ENCODE assay signal across 31 cellular contexts in genomic region chr15:80459380-80459779, GRCh38. TPM values are rescaled to one million over a fixed set of nuclear protein-coding genes. Genes with fewer than 3 reads are reported as not detected.
"Had no signal": no experiment of that assay in that cellular context is flagged by ENCODE, and none has a peak within 500 bp of the region (broad histone marks: within the 10 kb centered on the region; RNA-seq: fewer than 3 reads in every experiment).

No MANE protein-coding gene starts in this region.

- H3K4me3 Mint-ChIP-seq: activated naive CD4-positive, alpha-beta T cell treated with anti-CD3 and anti-CD28 coated beads for 36 hours; activated naive CD8-positive, alpha-beta T cell treated with anti-CD3 and anti-CD28 coated beads for 36 hours; activated T-helper 1 cell treated with anti-CD3 and anti-CD28 coated beads, Interleukin-12 subunit alpha, Interleukin-12 subunit beta, Interleukin-2, Interleukin-4 antibody, amounts not matched to agents 30 ng/mL and 10 ng/mL and 1 ng/mL, durations not matched to agents 14 hours and 24 hours and 36 hours; endodermal cell; naive B cell; nephron progenitor cell; stimulated activated effector memory CD8-positive, alpha-beta T cell treated with anti-CD3 and anti-CD28 coated beads, Interleukin-12 subunit alpha, Interleukin-12 subunit beta, amount 100 ng/mL, for 72 hours; stimulated activated naive CD8-positive, alpha-beta T cell treated with anti-CD3 and anti-CD28 coated beads, Interleukin-15, Interleukin-2, amounts not matched to agents 100 ng/mL and 50 ng/mL, for 24 hours; T-helper 1 cell treated with Interleukin-12 subunit alpha and Interleukin-12 subunit beta and Interleukin-4 antibody, amounts not matched to agents 30 μg/mL and 1 μg/mL, for 36 hours had no signal

- H3K4me1 ChIP-seq: prostate gland had no signal

- H3K36me3 ChIP-seq: adrenal gland, brain microvascular endothelial cell, ovary, prostate gland, sigmoid colon, thyroid gland, upper lobe of left lung, WERI-Rb-1 had no signal

- H3K36me3 Mint-ChIP-seq: activated naive CD8-positive, alpha-beta T cell treated with anti-CD3 and anti-CD28 coated beads for 36 hours; naive B cell; stimulated activated effector memory CD8-positive, alpha-beta T cell treated with anti-CD3 and anti-CD28 coated beads, Interleukin-12 subunit alpha, Interleukin-12 subunit beta, amount 100 ng/mL, for 72 hours had no signal

- H3K9me3 Mint-ChIP-seq: activated naive CD4-positive, alpha-beta T cell treated with anti-CD3 and anti-CD28 coated beads for 36 hours; activated naive CD8-positive, alpha-beta T cell treated with anti-CD3 and anti-CD28 coated beads for 36 hours; activated T-helper 1 cell treated with anti-CD3 and anti-CD28 coated beads, Interleukin-12 subunit alpha, Interleukin-12 subunit beta, Interleukin-2, Interleukin-4 antibody, amounts not matched to agents 30 ng/mL and 10 ng/mL and 1 ng/mL, durations not matched to agents 14 hours and 24 hours and 36 hours; endodermal cell; naive B cell; nephron progenitor cell; stimulated activated effector memory CD8-positive, alpha-beta T cell treated with anti-CD3 and anti-CD28 coated beads, Interleukin-12 subunit alpha, Interleukin-12 subunit beta, amount 100 ng/mL, for 72 hours; stimulated activated naive CD8-positive, alpha-beta T cell treated with anti-CD3 and anti-CD28 coated beads, Interleukin-15, Interleukin-2, amounts not matched to agents 100 ng/mL and 50 ng/mL, for 24 hours; T-helper 1 cell treated with Interleukin-12 subunit alpha and Interleukin-12 subunit beta and Interleukin-4 antibody, amounts not matched to agents 30 μg/mL and 1 μg/mL, for 36 hours had no signal

- H3K4me1 Mint-ChIP-seq: stimulated activated effector memory CD8-positive, alpha-beta T cell treated with anti-CD3 and anti-CD28 coated beads, Interleukin-12 subunit alpha, Interleukin-12 subunit beta, amount 100 ng/mL, for 72 hours had no signal

- H3K27ac Mint-ChIP-seq: activated naive CD4-positive, alpha-beta T cell treated with anti-CD3 and anti-CD28 coated beads for 36 hours; activated naive CD8-positive, alpha-beta T cell treated with anti-CD3 and anti-CD28 coated beads for 36 hours; activated T-helper 1 cell treated with anti-CD3 and anti-CD28 coated beads, Interleukin-12 subunit alpha, Interleukin-12 subunit beta, Interleukin-2, Interleukin-4 antibody, amounts not matched to agents 30 ng/mL and 10 ng/mL and 1 ng/mL, durations not matched to agents 14 hours and 24 hours and 36 hours; endodermal cell; naive B cell; nephron progenitor cell; stimulated activated effector memory CD8-positive, alpha-beta T cell treated with anti-CD3 and anti-CD28 coated beads, Interleukin-12 subunit alpha, Interleukin-12 subunit beta, amount 100 ng/mL, for 72 hours; stimulated activated naive CD8-positive, alpha-beta T cell treated with anti-CD3 and anti-CD28 coated beads, Interleukin-15, Interleukin-2, amounts not matched to agents 100 ng/mL and 50 ng/mL, for 24 hours; T-helper 1 cell treated with Interleukin-12 subunit alpha and Interleukin-12 subunit beta and Interleukin-4 antibody, amounts not matched to agents 30 μg/mL and 1 μg/mL, for 36 hours had no signal

- H3K4me3 ChIP-seq: adrenal gland, ovary, prostate gland, sigmoid colon, thyroid gland, upper lobe of left lung had no signal

- H3K27ac ChIP-seq: adrenal gland, brain microvascular endothelial cell, ovary, prostate gland, sigmoid colon, thyroid gland, WERI-Rb-1 had no signal

- H3K9me3 ChIP-seq: adrenal gland, ovary, prostate gland, sigmoid colon, thyroid gland, upper lobe of left lung had no signal

- ATAC-seq: activated CD4-positive, CD25-positive, alpha-beta regulatory T cell treated with anti-CD3 and anti-CD28 coated beads, Interleukin-2, amount 50 U/mL, for 24 hours; esophagus mucosa; left cardiac atrium; left ventricle myocardium superior; stimulated activated effector memory CD8-positive, alpha-beta T cell treated with anti-CD3 and anti-CD28 coated beads, Interleukin-12 subunit alpha, Interleukin-12 subunit beta, amount 100 ng/mL, for 72 hours had no signal

- H3K27me3 ChIP-seq: adrenal gland, brain microvascular endothelial cell, ovary, sigmoid colon, thyroid gland, upper lobe of left lung had no signal

- DNase-seq: activated CD4-positive, alpha-beta T cell treated with anti-CD3 and anti-CD28 coated beads for 48 hours; activated CD4-positive, alpha-beta T cell treated with anti-CD3 and anti-CD28 coated beads, Interleukin-2, amount 50 U/mL, for 48 hours; activated CD8-positive, alpha-beta memory T cell treated with anti-CD3 and anti-CD28 coated beads for 24 hours; activated effector memory CD4-positive, alpha-beta T cell treated with anti-CD3 and anti-CD28 coated beads, Interleukin-2, amount 50 U/mL, for 16 hours; activated naive CD4-positive, alpha-beta T cell treated with anti-CD3 and anti-CD28 coated beads for 36 hours; activated naive CD8-positive, alpha-beta T cell treated with anti-CD3 and anti-CD28 coated beads for 36 hours; activated T-cell treated with anti-CD3 and anti-CD28 coated beads, Interleukin-2, amount 50 U/mL, for 1 hour; adrenal gland; brain microvascular endothelial cell; endodermal cell; hippocampal formation; left cardiac atrium; left ventricle myocardium superior; naive B cell; nephron progenitor cell; ovary; retina; sigmoid colon; small intestine; stimulated activated CD4-positive, alpha-beta T cell treated with anti-CD3 and anti-CD28 coated beads, Interleukin-4, amount 100 ng/mL, for 24 hours; T-helper 9 cell; thyroid gland; upper lobe of left lung; WERI-Rb-1 had no signal

RNA-seq across cellular contexts. Expression of gene ARNT2, which starts 55.2 kb away (rescaled TPM):
- total RNA-seq: activated naive CD8-positive, alpha-beta T cell treated with anti-CD3 and anti-CD28 coated beads for 36 hours had no signal
